In genomic region chr1:209741198-209741597, GRCh38 we compare ENCODE assay signal across 26 cellular contexts. TPM values are rescaled to one million over a fixed set of nuclear protein-coding genes. Genes with fewer than 3 reads are reported as not detected.
DNase-seq lines count a peak whose midpoint lies in the region; ATAC-seq and TF ChIP-seq lines count a peak whose summit lies in the region.
"Had no signal": no experiment of that assay in that cellular context is flagged by ENCODE, and none has a peak within 500 bp of the region (broad histone marks: within the 10 kb centered on the region; RNA-seq: fewer than 3 reads in every experiment).

No MANE protein-coding gene starts in this region.

- H3K4me3 ChIP-seq in ACC112 (ENCODE audit: low read depth, low read length) (0 out of 2 replicates have a peak overlapping the region, but pooled peaks have one; percentile 71), Loucy (ENCODE audit: low read length, poor library complexity, severe bottlenecking) (no peak overlapping the region), esophagus squamous epithelium (no peak overlapping the region)
- H3K4me3 ChIP-seq: GM12878, GM23248, HAP-1, SJCRH30 had no signal

- WGBS in esophagus squamous epithelium, 2 donors: 76 to 94% methylated on average over 3 of the region's 3 CpGs

- H3K4me3 Mint-ChIP-seq in activated naive CD4-positive, alpha-beta T cell treated with anti-CD3 and anti-CD28 coated beads for 36 hours: no peak overlapping the region
- no peak overlapping the region for H3K4me3 Mint-ChIP-seq in dendritic cell treated with granulocyte-macrophage colony-stimulating factor and Interleukin-4, amounts not matched to agents 40 ng/mL and 50 ng/mL, for 4 days
- H3K4me3 Mint-ChIP-seq: CD4-positive, alpha-beta memory T cell had no signal

- H4K20me1 ChIP-seq in Loucy (ENCODE audit: insufficient read depth, low read length, poor library complexity, severe bottlenecking): no peaks in the 10 kb centered on the region

- H3K9me2 ChIP-seq in Loucy (replicated peaks; ENCODE audit: low read depth, low read length): no peaks in the 10 kb centered on the region

- ATAC-seq in GM18511 (IDR thresholded peaks at IDR 0.05; ENCODE audit: unreplicated experiment): no peak
- ATAC-seq: GM12878 had no signal

- H3K27me3 Mint-ChIP-seq in activated naive CD4-positive, alpha-beta T cell treated with anti-CD3 and anti-CD28 coated beads for 36 hours (ENCODE audit: low read depth): no peaks in the 10 kb centered on the region
- no peaks in the 10 kb centered on the region for H3K27me3 Mint-ChIP-seq in dendritic cell treated with granulocyte-macrophage colony-stimulating factor and Interleukin-4, amounts not matched to agents 40 ng/mL and 50 ng/mL, for 4 days
- H3K27me3 Mint-ChIP-seq: CD4-positive, alpha-beta memory T cell had no signal

- no peaks in the 10 kb centered on the region for H3F3A ChIP-seq in Loucy (ENCODE audit: low read depth)

- TF ChIP-seq POLR2A in esophagus squamous epithelium (IDR thresholded peaks at IDR 0.05): no peak

- H3K79me2 ChIP-seq in ACC112 (ENCODE audit: control insufficient read depth, insufficient read depth, low read length, unreplicated experiment): no peaks in the 10 kb centered on the region
- no peaks in the 10 kb centered on the region for H3K79me2 ChIP-seq in Loucy (ENCODE audit: insufficient read depth, low read length)

- H3K4me2 ChIP-seq in Loucy (ENCODE audit: low read depth, low read length, poor library complexity, severe bottlenecking): no peak overlapping the region

- no peaks in the 10 kb centered on the region for H3K36me3 Mint-ChIP-seq in activated naive CD4-positive, alpha-beta T cell treated with anti-CD3 and anti-CD28 coated beads for 36 hours (ENCODE audit: low read depth)
- H3K36me3 Mint-ChIP-seq in dendritic cell treated with granulocyte-macrophage colony-stimulating factor and Interleukin-4, amounts not matched to agents 40 ng/mL and 50 ng/mL, for 4 days (ENCODE audit: low read depth): no peaks in the 10 kb centered on the region

- H2AFZ ChIP-seq in ACC112 (ENCODE audit: low read length, unreplicated experiment): no peak overlapping the region
- H2AFZ ChIP-seq in Loucy (ENCODE audit: low read length): 0 out of 2 replicates have a peak overlapping the region, but pooled peaks have one; percentile 48

- TF ChIP-seq CTCF in Loucy (conservative IDR thresholded peaks at IDR 0.05; ENCODE audit: low read length) (no peak), esophagus squamous epithelium (IDR thresholded peaks at IDR 0.05) (no peak)

- no peaks in the 10 kb centered on the region for H3K9me3 Mint-ChIP-seq in activated naive CD4-positive, alpha-beta T cell treated with anti-CD3 and anti-CD28 coated beads for 36 hours
- no peaks in the 10 kb centered on the region for H3K9me3 Mint-ChIP-seq in dendritic cell treated with granulocyte-macrophage colony-stimulating factor and Interleukin-4, amounts not matched to agents 40 ng/mL and 50 ng/mL, for 4 days
- H3K9me3 Mint-ChIP-seq: CD4-positive, alpha-beta memory T cell had no signal

- no peak overlapping the region for H3K9ac ChIP-seq in Loucy (ENCODE audit: low read depth, low read length, poor library complexity, severe bottlenecking)

- H3K27me3 ChIP-seq in ACC112 (ENCODE audit: insufficient read depth, low read length) (no peaks in the 10 kb centered on the region), Loucy (ENCODE audit: insufficient read depth, low read length, poor library complexity, severe bottlenecking) (no peaks in the 10 kb centered on the region), esophagus squamous epithelium (no peaks in the 10 kb centered on the region)
- H3K27me3 ChIP-seq: SJCRH30 had no signal

- CTCF ChIA-PET in activated naive CD4-positive, alpha-beta T cell treated with anti-CD3 and anti-CD28 coated beads for 36 hours (lab: Charles Lee): interaction anchor here (0.6 to 0.7 kb wide), 2 partner anchors 83 to 370 kb away, joined by 3 to 5 read pairs; no protein-coding TSS in a partner anchor

- H3K4me1 ChIP-seq in ACC112 (ENCODE audit: control insufficient read depth, insufficient read depth, low read length, unreplicated experiment) (peaks cover 20% of the 10 kb centered on the region), Loucy (ENCODE audit: insufficient read depth, low read length, poor library complexity, severe bottlenecking) (peaks cover 26% of the 10 kb centered on the region), esophagus squamous epithelium (peaks cover 0 to 18% (median 0%) of the 10 kb centered on the region in 3 donors)
- H3K4me1 ChIP-seq: HAP-1, SJCRH30 had no signal

- no peak overlapping the region for H3K27ac ChIP-seq in ACC112 (ENCODE audit: low read depth, low read length)
- H3K27ac ChIP-seq in esophagus squamous epithelium: no peak overlapping the region
- H3K27ac ChIP-seq: HL-60, SJCRH30 had no signal

- H3K36me3 ChIP-seq in ACC112 (ENCODE audit: insufficient read depth, low read length) (no peaks in the 10 kb centered on the region), Loucy (ENCODE audit: insufficient read depth, low read length) (no peaks in the 10 kb centered on the region), esophagus squamous epithelium (no peaks in the 10 kb centered on the region)
- H3K36me3 ChIP-seq: HAP-1, SJCRH30 had no signal

- no peak for DNase-seq in activated naive CD4-positive, alpha-beta T cell treated with anti-CD3 and anti-CD28 coated beads for 36 hours
- DNase-seq in activated naive CD4-positive, alpha-beta T cell treated with Interleukin-2 at 50 U/mL for 16 hours: no peak
- DNase-seq in esophagus squamous epithelium (lab: John Stamatoyannopoulos, UW) (no peak), NCI-H2107 treated with DMSO at 0.1 percent for 48 hours (lab: John Stamatoyannopoulos, UW; ENCODE audit: unreplicated experiment) (no peak)
- DNase-seq: CD4-positive, alpha-beta memory T cell; GF-D8; GM23248; IMR-90; Kasumi-1; MM.1S; NCI-H1092 treated with DMSO at 0.1 percent for 48 hours; NCI-H146; NCI-H2029 treated with DMSO at 0.1 percent for 48 hours; NCI-H2171 treated with DMSO at 0.1 percent for 48 hours; NCI-H446; NCI-H774; SJCRH30 had no signal

- H3K9me3 ChIP-seq in Loucy (ENCODE audit: insufficient read depth, low read depth, low read length) (no peaks in the 10 kb centered on the region), esophagus squamous epithelium (no peaks in the 10 kb centered on the region)
- H3K9me3 ChIP-seq: HAP-1, SJCRH30 had no signal

- H3K4me1 Mint-ChIP-seq in activated naive CD4-positive, alpha-beta T cell treated with anti-CD3 and anti-CD28 coated beads for 36 hours (ENCODE audit: low read depth): peaks cover 47% of the 10 kb centered on the region
- H3K4me1 Mint-ChIP-seq in dendritic cell treated with granulocyte-macrophage colony-stimulating factor and Interleukin-4, amounts not matched to agents 40 ng/mL and 50 ng/mL, for 4 days (ENCODE audit: low read depth): peaks cover 67% of the 10 kb centered on the region

- peak overlapping the region; percentile 67 for H3K27ac Mint-ChIP-seq in activated naive CD4-positive, alpha-beta T cell treated with anti-CD3 and anti-CD28 coated beads for 36 hours
- peak overlapping the region; percentile 56 for H3K27ac Mint-ChIP-seq in dendritic cell treated with granulocyte-macrophage colony-stimulating factor and Interleukin-4, amounts not matched to agents 40 ng/mL and 50 ng/mL, for 4 days

- intact Hi-C loops in activated naive CD4-positive, alpha-beta T cell treated with anti-CD3 and anti-CD28 coated beads for 36 hours (cut with micrococcal nuclease): no loop called here
- intact Hi-C loops in dendritic cell treated with granulocyte-macrophage colony-stimulating factor and Interleukin-4, amounts not matched to agents 40 ng/mL and 50 ng/mL, for 4 days (cut with micrococcal nuclease): no loop called here
- intact Hi-C loops in esophagus squamous epithelium (cut with DNase I): loop anchor here (5.0 kb wide), 1 partner anchor 159 kb away; the partner anchor contains the start of gene CAMK1G

RNA-seq across cellular contexts. Expression of gene TRAF3IP3, which starts 14.7 kb away (rescaled TPM):
- total RNA-seq in activated naive CD4-positive, alpha-beta T cell treated with anti-CD3 and anti-CD28 coated beads for 36 hours: 100 to 1,000 TPM; 107 to 113 TPM
- total RNA-seq in esophagus squamous epithelium: 10 to 100 TPM in 1 of 4 donors, 1 to 10 TPM in 3; 1.2 to 10.3 (median 1.9) TPM
- total RNA-seq: GM23248, HT1080, RPMI7951 had no signal

RNA-seq across cellular contexts. Expression of gene HSD11B1, which starts 36.6 kb away (rescaled TPM):
- total RNA-seq in activated naive CD4-positive, alpha-beta T cell treated with anti-CD3 and anti-CD28 coated beads for 36 hours: 1 to 10 TPM; 6.7 to 8.0 TPM
- total RNA-seq in esophagus squamous epithelium: 1 to 10 TPM in 3 of 4 donors, not detected in 1; 1.5 to 5.9 (median 4.0) TPM
- total RNA-seq: GM12878, SJCRH30 had no signal

RNA-seq across cellular contexts. Expression of gene C1orf74, which starts 43.2 kb away (rescaled TPM):
- 1 to 10 TPM; 3.5 to 4.6 TPM for total RNA-seq in activated naive CD4-positive, alpha-beta T cell treated with anti-CD3 and anti-CD28 coated beads for 36 hours
- total RNA-seq in esophagus squamous epithelium: 1 to 10 TPM; 2.9 to 6.2 (median 4.1) TPM

Comparison
In these comparisons a context has a peak if more than half of its experiments do, and no peak if none do; other contexts are left out.
1. RNA of gene TRAF3IP3, which starts 14.7 kb away (total RNA-seq): 107 to 113 TPM in activated naive CD4-positive, alpha-beta T cell treated with anti-CD3 and anti-CD28 coated beads for 36 hours; 1.2 to 10.3 TPM in esophagus squamous epithelium; every median in the first group is over 4 times any median in the second.